In the genomic region with DNA sequence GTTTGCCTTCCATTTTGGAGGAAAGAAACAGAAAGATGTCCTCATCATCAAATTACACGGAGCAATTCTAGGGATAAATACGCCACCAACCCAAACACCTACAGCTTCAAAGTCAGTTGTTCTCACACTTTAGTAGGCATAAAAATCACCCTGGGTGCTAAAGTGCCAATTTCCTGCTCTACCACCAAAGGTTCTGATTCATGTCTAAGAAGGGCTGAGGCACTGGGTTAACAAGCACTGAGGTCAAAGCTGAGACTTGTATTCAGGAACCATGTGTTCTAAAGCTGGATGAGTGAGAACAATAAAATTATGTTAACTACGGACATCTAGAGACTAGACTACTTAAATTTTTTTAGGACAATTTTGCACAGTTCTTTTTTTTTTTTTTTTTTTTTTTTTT, we compare ENCODE assay signal across 32 cellular contexts.
"Had no signal": no experiment of that assay in that cellular context is flagged by ENCODE, and none has a peak within 500 bp of the region (broad histone marks: within the 10 kb centered on the region; RNA-seq: fewer than 3 reads in every experiment).

No MANE protein-coding gene starts in this region.

- H3K27me3 ChIP-seq: adrenal gland, body of pancreas, brain microvascular endothelial cell, breast epithelium had no signal

- H3K9me3 Mint-ChIP-seq: activated B cell treated with CpG ODN at 0.5 μM for 24 hours; activated CD4-positive, alpha-beta memory T cell treated with anti-CD3 and anti-CD28 coated beads for 36 hours; activated CD4-positive, alpha-beta T cell treated with anti-CD3 and anti-CD28 coated beads, Interleukin-2, amount 10 ng/mL, durations not matched to agents 24 days and 14 days; activated CD8-positive, alpha-beta T cell treated with anti-CD3 and anti-CD28 coated beads for 36 hours; activated naive CD4-positive, alpha-beta T cell treated with anti-CD3 and anti-CD28 coated beads for 36 hours; activated naive CD4-positive, alpha-beta T cell treated with anti-CD3 and anti-CD28 coated beads, Interleukin-2, amount 50 U/mL, for 72 hours; activated naive CD8-positive, alpha-beta T cell treated with anti-CD3 and anti-CD28 coated beads for 36 hours; activated T-cell treated with anti-CD3 and anti-CD28 coated beads, Interleukin-2, amount 50 U/mL, for 4 hours; activated T-cell treated with anti-CD3 and anti-CD28 coated beads, Interleukin-2, amount 50 U/mL, for 72 hours; activated T-helper 1 cell treated with anti-CD3 and anti-CD28 coated beads, Interleukin-12 subunit alpha, Interleukin-12 subunit beta, Interleukin-2, Interleukin-4 antibody, amounts not matched to agents 30 ng/mL and 10 ng/mL and 1 ng/mL, durations not matched to agents 14 hours and 24 hours and 36 hours; activated T-helper 17 cell treated with anti-CD3 and anti-CD28 coated beads, Interleukin-2, amount 50 U/mL, for 72 hours had no signal

- H3K9me3 ChIP-seq: adrenal gland, body of pancreas, breast epithelium had no signal

- H3K27me3 Mint-ChIP-seq: activated B cell treated with CpG ODN at 0.5 μM for 24 hours; activated CD4-positive, alpha-beta memory T cell treated with anti-CD3 and anti-CD28 coated beads for 36 hours; activated naive CD8-positive, alpha-beta T cell treated with anti-CD3 and anti-CD28 coated beads for 36 hours had no signal

- H3K27ac Mint-ChIP-seq: activated B cell treated with CpG ODN at 0.5 μM for 24 hours; activated CD4-positive, alpha-beta memory T cell treated with anti-CD3 and anti-CD28 coated beads for 36 hours; activated CD4-positive, alpha-beta T cell treated with anti-CD3 and anti-CD28 coated beads, Interleukin-2, amount 10 ng/mL, durations not matched to agents 24 days and 14 days; activated CD8-positive, alpha-beta T cell treated with anti-CD3 and anti-CD28 coated beads for 36 hours; activated naive CD4-positive, alpha-beta T cell treated with anti-CD3 and anti-CD28 coated beads for 36 hours; activated naive CD4-positive, alpha-beta T cell treated with anti-CD3 and anti-CD28 coated beads, Interleukin-2, amount 50 U/mL, for 72 hours; activated naive CD8-positive, alpha-beta T cell treated with anti-CD3 and anti-CD28 coated beads for 36 hours; activated T-cell treated with anti-CD3 and anti-CD28 coated beads, Interleukin-2, amount 50 U/mL, for 72 hours; activated T-helper 1 cell treated with anti-CD3 and anti-CD28 coated beads, Interleukin-12 subunit alpha, Interleukin-12 subunit beta, Interleukin-2, Interleukin-4 antibody, amounts not matched to agents 30 ng/mL and 10 ng/mL and 1 ng/mL, durations not matched to agents 14 hours and 24 hours and 36 hours; activated T-helper 17 cell treated with anti-CD3 and anti-CD28 coated beads, Interleukin-2, amount 50 U/mL, for 72 hours; T-helper 17 cell had no signal

- H3K4me3 Mint-ChIP-seq: activated B cell treated with CpG ODN at 0.5 μM for 24 hours; activated CD4-positive, alpha-beta memory T cell treated with anti-CD3 and anti-CD28 coated beads for 36 hours; activated CD4-positive, alpha-beta T cell treated with anti-CD3 and anti-CD28 coated beads, Interleukin-2, amount 10 ng/mL, durations not matched to agents 24 days and 14 days; activated CD8-positive, alpha-beta T cell treated with anti-CD3 and anti-CD28 coated beads for 36 hours; activated naive CD4-positive, alpha-beta T cell treated with anti-CD3 and anti-CD28 coated beads for 36 hours; activated naive CD8-positive, alpha-beta T cell treated with anti-CD3 and anti-CD28 coated beads for 36 hours; activated T-cell treated with anti-CD3 and anti-CD28 coated beads, Interleukin-2, amount 50 U/mL, for 4 hours; activated T-cell treated with anti-CD3 and anti-CD28 coated beads, Interleukin-2, amount 50 U/mL, for 72 hours; activated T-helper 1 cell treated with anti-CD3 and anti-CD28 coated beads, Interleukin-12 subunit alpha, Interleukin-12 subunit beta, Interleukin-2, Interleukin-4 antibody, amounts not matched to agents 30 ng/mL and 10 ng/mL and 1 ng/mL, durations not matched to agents 14 hours and 24 hours and 36 hours; activated T-helper 17 cell treated with anti-CD3 and anti-CD28 coated beads, Interleukin-2, amount 50 U/mL, for 72 hours; T-helper 17 cell had no signal

- H3K27ac ChIP-seq: adrenal gland, body of pancreas, brain microvascular endothelial cell, breast epithelium, VCaP had no signal

- H3K36me3 Mint-ChIP-seq: activated CD4-positive, alpha-beta memory T cell treated with anti-CD3 and anti-CD28 coated beads for 36 hours; activated naive CD4-positive, alpha-beta T cell treated with anti-CD3 and anti-CD28 coated beads, Interleukin-2, amount 50 U/mL, for 72 hours; activated naive CD8-positive, alpha-beta T cell treated with anti-CD3 and anti-CD28 coated beads for 36 hours had no signal

- H3K4me3 ChIP-seq: adrenal gland, body of pancreas, breast epithelium had no signal

- ATAC-seq: activated CD8-positive, alpha-beta T cell treated with anti-CD3 and anti-CD28 coated beads for 36 hours; activated naive CD4-positive, alpha-beta T cell treated with anti-CD3 and anti-CD28 coated beads, Interleukin-2, amount 50 U/mL, for 72 hours; activated T-cell treated with anti-CD3 and anti-CD28 coated beads, Interleukin-2, amount 50 U/mL, for 4 hours; activated T-cell treated with anti-CD3 and anti-CD28 coated beads, Interleukin-2, amount 50 U/mL, for 72 hours; activated T-helper 17 cell treated with anti-CD3 and anti-CD28 coated beads, Interleukin-2, amount 50 U/mL, for 72 hours; body of pancreas; T-helper 17 cell had no signal

- H3K36me3 ChIP-seq: adrenal gland, brain microvascular endothelial cell, breast epithelium had no signal

- H3K4me1 ChIP-seq: body of pancreas, breast epithelium had no signal

- H3K4me1 Mint-ChIP-seq: activated B cell treated with CpG ODN at 0.5 μM for 24 hours; activated T-helper 17 cell treated with anti-CD3 and anti-CD28 coated beads, Interleukin-2, amount 50 U/mL, for 72 hours had no signal

- DNase-seq: activated B cell treated with CpG ODN at 0.5 μM for 24 hours; activated CD4-positive, alpha-beta memory T cell treated with anti-CD3 and anti-CD28 coated beads for 36 hours; activated CD4-positive, alpha-beta T cell treated with anti-CD3 and anti-CD28 coated beads for 4 hours; activated CD4-positive, alpha-beta T cell treated with anti-CD3 and anti-CD28 coated beads, Interleukin-2, amount 10 ng/mL, durations not matched to agents 24 days and 14 days; activated CD4-positive, alpha-beta T cell treated with anti-CD3 and anti-CD28 coated beads, Interleukin-2, amount 50 U/mL, for 1 hour; activated CD4-positive, alpha-beta T cell treated with anti-CD3 and anti-CD28 coated beads, Interleukin-2, amount 50 U/mL, for 4 hours; activated CD4-positive, CD25-positive, alpha-beta regulatory T cell treated with anti-CD3 and anti-CD28 coated beads, Interleukin-2, amount 50 U/mL, for 72 hours; activated CD8-positive, alpha-beta memory T cell treated with anti-CD3 and anti-CD28 coated beads, Interleukin-2, amount 50 U/mL, for 4 hours; activated CD8-positive, alpha-beta T cell treated with anti-CD3 and anti-CD28 coated beads for 36 hours; activated effector memory CD4-positive, alpha-beta T cell treated with anti-CD3 and anti-CD28 coated beads, Interleukin-2, amount 50 U/mL, for 16 hours; activated gamma-delta T cell treated with Interleukin-2 at 50 U/mL for 16 hours; activated naive CD4-positive, alpha-beta T cell; activated naive CD4-positive, alpha-beta T cell treated with anti-CD3 and anti-CD28 coated beads for 36 hours; activated naive CD4-positive, alpha-beta T cell treated with anti-CD3 and anti-CD28 coated beads, Interleukin-2, amount 50 U/mL, for 16 hours; activated naive CD8-positive, alpha-beta T cell treated with anti-CD3 and anti-CD28 coated beads for 36 hours; activated T-cell treated with anti-CD3 and anti-CD28 coated beads for 4 hours; activated T-cell treated with anti-CD3 and anti-CD28 coated beads, Interleukin-2, amount 50 U/mL, for 1 hour; activated T-cell treated with anti-CD3 and anti-CD28 coated beads, Interleukin-2, amount 50 U/mL, for 4 hours; activated T-cell treated with anti-CD3 and anti-CD28 coated beads, Interleukin-2, amount 50 U/mL, for 72 hours; adrenal gland; amniotic stem cell; aorta; body of pancreas; brain microvascular endothelial cell; central memory CD4-positive, alpha-beta T cell; T-helper 17 cell; T-helper 9 cell had no signal
